14 cellular contexts compared by ENCODE assay signal in genomic region chr5:76548525-76549229, GRCh38.
DNase-seq lines count a peak whose midpoint lies in the region; ATAC-seq, FAIRE-seq and TF ChIP-seq lines count a peak whose summit lies in the region.
"Had no signal": no experiment of that assay in that cellular context is flagged by ENCODE, and none has a peak within 500 bp of the region (broad histone marks: within the 10 kb centered on the region; RNA-seq: fewer than 3 reads in every experiment).

No MANE protein-coding gene starts in this region.

- peaks cover 7% of the 10 kb centered on the region for H3F3A ChIP-seq in Loucy (ENCODE audit: low read depth)

- H3K27me3 Mint-ChIP-seq in activated T-helper 17 cell treated with anti-CD3 and anti-CD28 coated beads, Interleukin-2, amount 50 U/mL, for 72 hours: no peaks in the 10 kb centered on the region

- peak overlapping the region; percentile 58 for H3K9ac ChIP-seq in Loucy (ENCODE audit: low read depth, low read length, poor library complexity, severe bottlenecking)

- peaks cover 54% of the 10 kb centered on the region for H3K4me1 ChIP-seq in Loucy (ENCODE audit: insufficient read depth, low read length, poor library complexity, severe bottlenecking)
- peaks cover 18 to 40% (median 37%) of the 10 kb centered on the region in 3 donors for H3K4me1 ChIP-seq in pancreas

- H3K4me2 ChIP-seq in Loucy (ENCODE audit: low read depth, low read length, poor library complexity, severe bottlenecking): peak overlapping the region; percentile 71

- no peaks in the 10 kb centered on the region for H4K20me1 ChIP-seq in Loucy (ENCODE audit: insufficient read depth, low read length, poor library complexity, severe bottlenecking)

- no peaks in the 10 kb centered on the region for H3K9me3 Mint-ChIP-seq in activated T-helper 17 cell treated with anti-CD3 and anti-CD28 coated beads, Interleukin-2, amount 50 U/mL, for 72 hours

- peak overlapping the region; percentile 79 for H3K4me3 Mint-ChIP-seq in activated T-helper 17 cell treated with anti-CD3 and anti-CD28 coated beads, Interleukin-2, amount 50 U/mL, for 72 hours

- H3K27ac ChIP-seq in pancreas (peak overlapping the region in 3 of 4 donors; percentile 8 to 80 (median 67)), caudate nucleus (ENCODE audit: low read depth, low read length) (no peak overlapping the region)
- H3K27ac ChIP-seq: 22Rv1 had no signal

- no peaks in the 10 kb centered on the region for H3K9me3 ChIP-seq in Loucy (ENCODE audit: insufficient read depth, low read depth, low read length)
- H3K9me3 ChIP-seq in pancreas: no peaks in the 10 kb centered on the region

- peak; percentile 8 for DNase-seq in DMS153 (lab: John Stamatoyannopoulos, UW)
- no peak for DNase-seq in DMS153 treated with DMSO at 0.1 percent for 48 hours (lab: John Stamatoyannopoulos, UW; ENCODE audit: unreplicated experiment)
- peak in 3 of 6 donors; percentile 41 to 63 (median 61) for DNase-seq in pancreas
- DNase-seq in left ventricle myocardium superior: no peak
- DNase-seq in caudate nucleus (lab: John Stamatoyannopoulos, UW): no peak
- no peak for DNase-seq in mesenteric fat pad (ENCODE audit: low spot score)
- DNase-seq: effector CD8-positive, alpha-beta T cell; GOT3; head of caudate nucleus; Karpas-422; stimulated activated CD4-positive, alpha-beta T cell treated with anti-CD3 and anti-CD28 coated beads, Interleukin-12 subunit alpha, Interleukin-12 subunit beta, amount 100 ng/mL, for 4 hours had no signal

- no peaks in the 10 kb centered on the region for H3K9me2 ChIP-seq in Loucy (replicated peaks; ENCODE audit: low read depth, low read length)

- H3K4me1 Mint-ChIP-seq in activated T-helper 17 cell treated with anti-CD3 and anti-CD28 coated beads, Interleukin-2, amount 50 U/mL, for 72 hours: peaks cover 44% of the 10 kb centered on the region

- peaks cover 13% of the 10 kb centered on the region for H3K36me3 Mint-ChIP-seq in activated T-helper 17 cell treated with anti-CD3 and anti-CD28 coated beads, Interleukin-2, amount 50 U/mL, for 72 hours (ENCODE audit: low read depth)

- TF ChIP-seq CTCF in Loucy (conservative IDR thresholded peaks at IDR 0.05; ENCODE audit: low read length) (no peak), pancreas (IDR thresholded peaks at IDR 0.05) (no peak)

- H3K4me3 ChIP-seq in Loucy (ENCODE audit: low read length, poor library complexity, severe bottlenecking) (peak overlapping the region; percentile 59), pancreas (no peak overlapping the region)

- H3K27me3 ChIP-seq in Loucy (ENCODE audit: insufficient read depth, low read length, poor library complexity, severe bottlenecking) (no peaks in the 10 kb centered on the region), pancreas (no peaks in the 10 kb centered on the region)

- peaks cover 69% of the 10 kb centered on the region for H3K79me2 ChIP-seq in Loucy (ENCODE audit: insufficient read depth, low read length)

- no peak overlapping the region for H2AFZ ChIP-seq in Loucy (ENCODE audit: low read length)

- intact Hi-C loops in pancreas (cut with DNase I) (loop anchor here in 1 of 3 donors (10.0 kb wide), 1 partner anchor 204 kb away; no protein-coding TSS in a partner anchor), left ventricle myocardium superior (cut with micrococcal nuclease) (no loop called here)

- WGBS in pancreas, 2 donors: 34 to 39% methylated on average over 3 of the region's 3 CpGs

- no peak for FAIRE-seq in pancreas (lab: Jason Lieb, UNC)

- ATAC-seq in activated T-helper 17 cell treated with anti-CD3 and anti-CD28 coated beads, Interleukin-2, amount 50 U/mL, for 72 hours (replicated peaks): no peak
- ATAC-seq in pancreas (peak; percentile 74 to 85 (median 84)), left ventricle myocardium superior (no peak)

- H3K27ac Mint-ChIP-seq in activated T-helper 17 cell treated with anti-CD3 and anti-CD28 coated beads, Interleukin-2, amount 50 U/mL, for 72 hours: peak overlapping the region; percentile 97

- H3K36me3 ChIP-seq in Loucy (ENCODE audit: insufficient read depth, low read length) (no peaks in the 10 kb centered on the region), pancreas (no peaks in the 10 kb centered on the region)

Comparison
In these comparisons a context has a peak if more than half of its experiments do, and no peak if none do; other contexts are left out.
1. ATAC-seq: peak in pancreas (4 of 4); none in activated T-helper 17 cell treated with anti-CD3 and anti-CD28 coated beads, Interleukin-2, amount 50 U/mL, for 72 hours (single experiment) and left ventricle myocardium superior (single experiment).